Comparison of ENCODE assay signal across 8 cellular contexts in genomic region chr19:52296400-52296772, GRCh38. TPM values are rescaled to one million over a fixed set of nuclear protein-coding genes. Genes with fewer than 3 reads are reported as not detected.
DNase-seq lines count a peak whose midpoint lies in the region; ATAC-seq and TF ChIP-seq lines count a peak whose summit lies in the region.

No MANE protein-coding gene starts in this region.

- peaks cover 18% of the 10 kb centered on the region for H3K4me1 Mint-ChIP-seq in activated CD4-positive, alpha-beta T cell treated with anti-CD3 and anti-CD28 coated beads for 36 hours
- H3K4me1 Mint-ChIP-seq in T-helper 17 cell = peaks cover 7% of the 10 kb centered on the region

- TF ChIP-seq POLR2A in sigmoid colon (IDR thresholded peaks at IDR 0.05) = peak in 1 of 2 donors; percentile 6

- peaks cover 5% of the 10 kb centered on the region for H3K9me3 ChIP-seq in T-helper 17 cell (ENCODE audit: control insufficient read depth, low read length, poor library complexity, severe bottlenecking)
- peaks cover 0 to 18% (median 0%) of the 10 kb centered on the region in 4 donors for H3K9me3 ChIP-seq in sigmoid colon

- peak; percentile 13 for ATAC-seq in activated CD4-positive, alpha-beta T cell treated with anti-CD3 and anti-CD28 coated beads for 36 hours
- ATAC-seq in T-helper 17 cell (peak; percentile 13), foreskin keratinocyte (peak; percentile 24), GM19452 (IDR thresholded peaks at IDR 0.05; ENCODE audit: unreplicated experiment) (no peak), HG02852 (IDR thresholded peaks at IDR 0.05; ENCODE audit: unreplicated experiment) (no peak)

- peak overlapping the region; percentile 25 for H3K27ac Mint-ChIP-seq in activated CD4-positive, alpha-beta T cell treated with anti-CD3 and anti-CD28 coated beads for 36 hours
- peak overlapping the region; percentile 92 for H3K27ac Mint-ChIP-seq in T-helper 17 cell

- intact Hi-C loops in activated CD4-positive, alpha-beta T cell treated with anti-CD3 and anti-CD28 coated beads for 36 hours (cut with DNase I, micrococcal nuclease) = no loop called here
- intact Hi-C loops in sigmoid colon (cut with DNase I) = loop anchor here (1.0 to 5.0 kb wide), 3 partner anchors 27 to 101 kb away; partner anchors contain the start of genes ZNF528, ZNF610 and ZNF766

- peak overlapping the region; percentile 68 for H3K4me3 Mint-ChIP-seq in activated CD4-positive, alpha-beta T cell treated with anti-CD3 and anti-CD28 coated beads for 36 hours
- H3K4me3 Mint-ChIP-seq in T-helper 17 cell = peak overlapping the region; percentile 94

- WGBS in sigmoid colon, 2 donors = 8 to 25% methylated on average over 8 of the region's 8 CpGs

- peaks cover 73% of the 10 kb centered on the region for H3K36me3 Mint-ChIP-seq in activated CD4-positive, alpha-beta T cell treated with anti-CD3 and anti-CD28 coated beads for 36 hours (ENCODE audit: low read depth)
- peaks cover 13% of the 10 kb centered on the region for H3K36me3 Mint-ChIP-seq in T-helper 17 cell (ENCODE audit: low read depth)

- POLR2A ChIA-PET in activated CD4-positive, alpha-beta T cell treated with anti-CD3 and anti-CD28 coated beads for 36 hours (lab: Charles Lee) = interaction anchor here (0.6 kb wide), 2 partner anchors 520 to 866 kb away, joined by 4 to 5 read pairs; no protein-coding TSS in a partner anchor

- H3K4me1 ChIP-seq in foreskin keratinocyte (no peaks in the 10 kb centered on the region), sigmoid colon (peaks cover 0 to 19% (median 12%) of the 10 kb centered on the region in 4 donors)

- TF ChIP-seq EP300 in sigmoid colon (IDR thresholded peaks at IDR 0.05) = no peak

- H3K27me3 Mint-ChIP-seq in activated CD4-positive, alpha-beta T cell treated with anti-CD3 and anti-CD28 coated beads for 36 hours = no peaks in the 10 kb centered on the region
- H3K27me3 Mint-ChIP-seq in T-helper 17 cell = no peaks in the 10 kb centered on the region

- TF ChIP-seq CTCF in foreskin keratinocyte (conservative IDR thresholded peaks at IDR 0.05) (no peak), sigmoid colon (IDR thresholded peaks at IDR 0.05) (no peak)

- H3K4me3 ChIP-seq in sigmoid colon = peak overlapping the region; percentile 64 to 93 (median 84)

- CTCF ChIA-PET in activated CD4-positive, alpha-beta T cell treated with anti-CD3 and anti-CD28 coated beads for 36 hours (lab: Charles Lee) = no interaction called here

- no peak for DNase-seq in activated CD4-positive, alpha-beta T cell treated with anti-CD3 and anti-CD28 coated beads for 36 hours
- no peak for DNase-seq in activated CD4-positive, alpha-beta T cell treated with anti-CD3 and anti-CD28 coated beads for 48 hours
- DNase-seq in T-helper 17 cell (no peak), foreskin keratinocyte (no peak), sigmoid colon (no peak), HT-29 (ENCODE audit: low spot score) (no peak)

- H3K9me3 Mint-ChIP-seq in activated CD4-positive, alpha-beta T cell treated with anti-CD3 and anti-CD28 coated beads for 36 hours (ENCODE audit: low read depth) = peaks cover 34% of the 10 kb centered on the region

- no peak overlapping the region for H3K27ac ChIP-seq in foreskin keratinocyte
- peak overlapping the region; percentile 75 to 93 (median 90) for H3K27ac ChIP-seq in sigmoid colon

- H3K36me3 ChIP-seq in sigmoid colon = peaks cover 10 to 29% (median 16%) of the 10 kb centered on the region in 4 donors

- H3K27me3 ChIP-seq in foreskin keratinocyte = no peaks in the 10 kb centered on the region
- no peaks in the 10 kb centered on the region for H3K27me3 ChIP-seq in sigmoid colon

RNA-seq across cellular contexts. Expression of gene ZNF480, which starts 0.6 kb away (rescaled TPM):
- 1 to 10 TPM; 4.8 to 5.0 TPM for total RNA-seq in activated CD4-positive, alpha-beta T cell treated with anti-CD3 and anti-CD28 coated beads for 36 hours
- 1 to 10 TPM; 6.3 to 8.3 TPM for total RNA-seq in T-helper 17 cell
- 11.1 and 11.8 TPM in 2 replicates for total RNA-seq in foreskin keratinocyte
- polyA plus RNA-seq in foreskin keratinocyte = 8.1 and 8.4 TPM in 2 replicates
- total RNA-seq in sigmoid colon = 10 to 100 TPM in 1 of 4 donors, 1 to 10 TPM in 3; 7.5 to 11.2 (median 8.1) TPM
- polyA plus RNA-seq in sigmoid colon = 1 to 10 TPM; 3.5 to 6.0 (median 4.2) TPM
- 0.51 and 0.73 TPM in 2 replicates for total RNA-seq in HT-29 (2014; rRNA removed; shearing (Covaris generic))

RNA-seq across cellular contexts. Expression of gene ZNF766, which starts 27.0 kb away (rescaled TPM):
- total RNA-seq in activated CD4-positive, alpha-beta T cell treated with anti-CD3 and anti-CD28 coated beads for 36 hours = 10 to 100 TPM; 28.6 to 34.2 TPM
- total RNA-seq in T-helper 17 cell (10 to 100 TPM; 31.1 to 36.0 TPM), foreskin keratinocyte (8.1 and 13.1 TPM in 2 replicates), sigmoid colon (10 to 100 TPM in 2 of 4 donors, 1 to 10 TPM in 2; 5.5 to 11.0 (median 9.9) TPM)
- polyA plus RNA-seq in foreskin keratinocyte (2.7 and 3.6 TPM in 2 replicates), sigmoid colon (1 to 10 TPM; 2.8 to 5.7 (median 3.0) TPM)
- total RNA-seq in HT-29 (2014; rRNA removed; shearing (Covaris generic)) = 6.1 and 9.2 TPM in 2 replicates

RNA-seq across cellular contexts. Expression of gene ZNF610, which starts 39.7 kb away (rescaled TPM):
- total RNA-seq in activated CD4-positive, alpha-beta T cell treated with anti-CD3 and anti-CD28 coated beads for 36 hours = 1 to 10 TPM; 2.3 to 3.3 TPM
- total RNA-seq in T-helper 17 cell (under 1 TPM; 0.16 to 0.30 TPM), foreskin keratinocyte (0.28 and 0.95 TPM in 2 replicates), sigmoid colon (1 to 10 TPM; 2.0 to 3.2 (median 2.5) TPM)
- polyA plus RNA-seq in foreskin keratinocyte (0.22 and 0.25 TPM in 2 replicates), sigmoid colon (1 to 10 TPM in 1 of 3 donors, under 1 TPM in 1, not detected in 1; 0.90 to 1.8 TPM)
- not detected in 2 replicates for total RNA-seq in HT-29 (2014; rRNA removed; shearing (Covaris generic))

Comparison
In these comparisons a context has a peak if more than half of its experiments do, and no peak if none do; other contexts are left out.
1. ATAC-seq: peak in activated CD4-positive, alpha-beta T cell treated with anti-CD3 and anti-CD28 coated beads for 36 hours (single experiment), T-helper 17 cell (single experiment) and foreskin keratinocyte (single experiment); none in GM19452 (single experiment) and HG02852 (single experiment).